In the genomic region with DNA sequence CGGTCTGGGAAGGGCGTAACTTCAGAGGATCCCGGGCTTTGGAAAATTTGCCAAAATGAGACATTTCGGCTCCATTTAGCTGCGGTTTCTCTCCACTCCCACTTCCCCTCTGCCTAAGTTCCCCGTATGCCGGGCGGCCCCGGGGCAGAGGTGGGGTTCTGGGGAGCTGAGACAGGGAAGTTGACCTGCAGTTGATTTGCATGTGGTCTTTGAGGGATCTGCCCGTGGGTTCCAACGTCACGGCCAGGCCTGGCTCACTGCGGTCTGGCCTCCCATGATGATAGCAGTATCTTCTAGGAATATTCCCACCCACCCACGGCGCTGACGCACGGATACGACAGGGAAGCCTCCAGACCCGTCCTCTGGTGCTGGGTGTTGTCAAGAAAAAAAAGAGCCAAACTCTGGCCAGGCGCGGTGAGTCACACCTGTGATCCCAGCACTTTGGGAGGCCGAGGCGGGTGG, we compare ENCODE assay signal across 9 cellular contexts. TPM values are rescaled to one million over a fixed set of nuclear protein-coding genes. Genes with fewer than 3 reads are reported as not detected.
DNase-seq lines count a peak whose midpoint lies in the region; ATAC-seq and TF ChIP-seq lines count a peak whose summit lies in the region.
"Had no signal": no experiment of that assay in that cellular context is flagged by ENCODE, and none has a peak within 500 bp of the region (broad histone marks: within the 10 kb centered on the region; RNA-seq: fewer than 3 reads in every experiment).

No MANE protein-coding gene starts in this region.

- TF ChIP-seq RAD21 in SK-N-SH (IDR thresholded peaks at IDR 0.05; ENCODE audit: low read length) = no peak

- POLR2A ChIA-PET in activated CD4-positive, alpha-beta memory T cell treated with anti-CD3 and anti-CD28 coated beads for 36 hours (lab: Charles Lee) = no interaction called here
- POLR2A ChIA-PET in Caco-2 (lab: Charles Lee) = no interaction called here
- POLR2A ChIA-PET in SK-N-SH (lab: Yijun Ruan, JAX) = no interaction called here

- TF ChIP-seq EP300 in SK-N-SH (IDR thresholded peaks at IDR 0.05; ENCODE audit: borderline replicate concordance in 1 of 2, low read depth in 1 of 2, low read length in 1 of 2) = no peak

- BruUV-seq in Caco-2 (replicated peaks; lab: Mats Ljungman, UMichigan) = no TSS peak

- ATAC-seq in HG02623 (IDR thresholded peaks at IDR 0.05; ENCODE audit: unreplicated experiment) = peak; percentile 81
- peak in 2 of 3 donors; percentile 57 to 91 for ATAC-seq in natural killer cell

- H3K4me2 ChIP-seq in SK-N-SH = no peak overlapping the region

- no peaks in the 10 kb centered on the region for H3K36me3 Mint-ChIP-seq in activated CD4-positive, alpha-beta memory T cell treated with anti-CD3 and anti-CD28 coated beads for 36 hours
- H3K36me3 Mint-ChIP-seq in natural killer cell (no peaks in the 10 kb centered on the region), Caco-2 (ENCODE audit: insufficient read depth, unreplicated experiment) (no peaks in the 10 kb centered on the region)

- no peaks in the 10 kb centered on the region for H3F3A ChIP-seq in SK-N-SH (replicated peaks; ENCODE audit: insufficient read depth)

- 49% methylated on average over 18 of the region's 23 CpGs for WGBS in SK-N-SH (ENCODE audit: low lambda C conversion rate)

- no peaks in the 10 kb centered on the region for H3K27me3 Mint-ChIP-seq in activated CD4-positive, alpha-beta memory T cell treated with anti-CD3 and anti-CD28 coated beads for 36 hours
- no peaks in the 10 kb centered on the region for H3K27me3 Mint-ChIP-seq in natural killer cell (ENCODE audit: low read depth in 2 of 2)
- no peaks in the 10 kb centered on the region for H3K27me3 Mint-ChIP-seq in Caco-2 (ENCODE audit: insufficient read depth, unreplicated experiment)

- no peak overlapping the region for H2AFZ ChIP-seq in SK-N-SH (ENCODE audit: low read depth)

- H3K4me1 Mint-ChIP-seq in activated CD4-positive, alpha-beta memory T cell treated with anti-CD3 and anti-CD28 coated beads for 36 hours (ENCODE audit: low read depth) = peaks cover 10% of the 10 kb centered on the region
- H3K4me1 Mint-ChIP-seq in natural killer cell (peaks cover 6 to 10% of the 10 kb centered on the region in 2 donors), Caco-2 (ENCODE audit: low read depth, unreplicated experiment) (peaks cover 6% of the 10 kb centered on the region)

- H3K36me3 ChIP-seq in Caco-2 (ENCODE audit: control insufficient read depth, insufficient read depth, low read length) = no peaks in the 10 kb centered on the region
- no peaks in the 10 kb centered on the region for H3K36me3 ChIP-seq in SK-N-SH (replicated peaks in 1 of 2; ENCODE audit: control insufficient read depth in 1 of 2, insufficient read depth in 2 of 2, low read length in 1 of 2)
- H3K36me3 ChIP-seq: ovary had no signal

- no peaks in the 10 kb centered on the region for H3K79me2 ChIP-seq in SK-N-SH (ENCODE audit: insufficient read depth)

- H4K20me1 ChIP-seq in SK-N-SH (ENCODE audit: insufficient read depth) = no peaks in the 10 kb centered on the region

- CTCF ChIA-PET in activated CD4-positive, alpha-beta memory T cell treated with anti-CD3 and anti-CD28 coated beads for 36 hours (lab: Charles Lee) = no interaction called here
- CTCF ChIA-PET in Caco-2 (lab: Charles Lee) (no interaction called here), SK-N-SH (lab: Yijun Ruan, JAX) (no interaction called here)

- intact Hi-C loops in activated CD4-positive, alpha-beta memory T cell treated with anti-CD3 and anti-CD28 coated beads for 36 hours (cut with micrococcal nuclease) = no loop called here
- intact Hi-C loops in natural killer cell (cut with micrococcal nuclease) = no loop called here
- intact Hi-C loops in Caco-2 (cut with micrococcal nuclease; ENCODE audit: unreplicated experiment) = loop anchor here (10.0 kb wide), 1 partner anchor 85 kb away; no protein-coding TSS in a partner anchor

- H3K9ac ChIP-seq in SK-N-SH = no peak overlapping the region

- H3K4me3 ChIP-seq in Caco-2 (ENCODE audit: low read depth, low read length) (no peak overlapping the region), SK-N-SH (ENCODE audit: low read depth in 2 of 2, low read length in 1 of 2) (no peak overlapping the region)
- H3K4me3 ChIP-seq: ovary had no signal

- TF ChIP-seq CTCF in GM10266 (IDR thresholded peaks at IDR 0.05; ENCODE audit: control insufficient read depth, insufficient read depth, low read depth, missing control alignments) = no peak
- TF ChIP-seq CTCF in natural killer cell (IDR thresholded peaks at IDR 0.05) = no peak
- TF ChIP-seq CTCF in Caco-2 (IDR thresholded peaks at IDR 0.05; ENCODE audit: insufficient read depth in 1 of 2, low read depth in 1 of 2, low read length in 1 of 2, severe bottlenecking in 1 of 2, unreplicated experiment in 1 of 2) = no peak
- TF ChIP-seq CTCF in SK-N-SH (IDR thresholded peaks at IDR 0.05) = no peak

- DNase-seq in GM10266 (ENCODE audit: extremely low spot score) (peak; percentile 78), natural killer cell (no peak), Caco-2 (no peak), GM03348 (ENCODE audit: low spot score) (no peak), SK-N-SH (no peak), NCI-H2171 treated with DMSO at 0.1 percent for 48 hours (lab: John Stamatoyannopoulos, UW) (no peak)
- peak; percentile 66 for DNase-seq in activated CD4-positive, alpha-beta memory T cell treated with anti-CD3 and anti-CD28 coated beads for 36 hours

- no peak overlapping the region for H3K27ac ChIP-seq in SK-N-SH (ENCODE audit: low read depth in 2 of 2, low read length in 1 of 2)
- H3K27ac ChIP-seq: ovary had no signal

- no peaks in the 10 kb centered on the region for H3K4me1 ChIP-seq in Caco-2
- H3K4me1 ChIP-seq in SK-N-SH (ENCODE audit: control insufficient read depth in 1 of 2, insufficient read depth in 2 of 2, low read depth in 1 of 2, low read length in 1 of 2) = no peaks in the 10 kb centered on the region

- no peaks in the 10 kb centered on the region for H3K9me2 ChIP-seq in SK-N-SH

- H3K9me3 ChIP-seq in Caco-2 = no peaks in the 10 kb centered on the region
- H3K9me3 ChIP-seq in SK-N-SH = no peaks in the 10 kb centered on the region
- H3K9me3 ChIP-seq: ovary had no signal

- no peaks in the 10 kb centered on the region for H3K9me3 Mint-ChIP-seq in activated CD4-positive, alpha-beta memory T cell treated with anti-CD3 and anti-CD28 coated beads for 36 hours
- no peaks in the 10 kb centered on the region for H3K9me3 Mint-ChIP-seq in natural killer cell
- no peaks in the 10 kb centered on the region for H3K9me3 Mint-ChIP-seq in Caco-2 (ENCODE audit: unreplicated experiment)

- no peaks in the 10 kb centered on the region for H3K27me3 ChIP-seq in Caco-2 (replicated peaks; ENCODE audit: control insufficient read depth, insufficient read depth, low read length)
- peaks cover 8% of the 10 kb centered on the region; the same call in 1 of the 2 replicates for H3K27me3 ChIP-seq in SK-N-SH (ENCODE audit: insufficient read depth)
- H3K27me3 ChIP-seq: ovary had no signal

- H3K4me3 Mint-ChIP-seq in activated CD4-positive, alpha-beta memory T cell treated with anti-CD3 and anti-CD28 coated beads for 36 hours = no peak overlapping the region
- no peak overlapping the region for H3K4me3 Mint-ChIP-seq in natural killer cell
- H3K4me3 Mint-ChIP-seq in Caco-2 (ENCODE audit: unreplicated experiment) = no peak overlapping the region

- H3K27ac Mint-ChIP-seq in activated CD4-positive, alpha-beta memory T cell treated with anti-CD3 and anti-CD28 coated beads for 36 hours = no peak overlapping the region
- H3K27ac Mint-ChIP-seq in natural killer cell = no peak overlapping the region
- H3K27ac Mint-ChIP-seq in Caco-2 (ENCODE audit: unreplicated experiment) = no peak overlapping the region

TF ChIP-seq in SK-N-SH, 30 proteins besides CTCF, POLR2A, EP300 and RAD21 (continues in another document):
- TF ChIP-seq, protein P1, sequence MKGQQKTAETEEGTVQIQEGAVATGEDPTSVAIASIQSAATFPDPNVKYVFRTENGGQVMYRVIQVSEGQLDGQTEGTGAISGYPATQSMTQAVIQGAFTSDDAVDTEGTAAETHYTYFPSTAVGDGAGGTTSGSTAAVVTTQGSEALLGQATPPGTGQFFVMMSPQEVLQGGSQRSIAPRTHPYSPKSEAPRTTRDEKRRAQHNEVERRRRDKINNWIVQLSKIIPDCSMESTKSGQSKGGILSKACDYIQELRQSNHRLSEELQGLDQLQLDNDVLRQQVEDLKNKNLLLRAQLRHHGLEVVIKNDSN (IDR thresholded peaks at IDR 0.05; ENCODE audit: borderline replicate concordance, low read depth) = no peak
- TF ChIP-seq RCOR1 (IDR thresholded peaks at IDR 0.05; ENCODE audit: low read length) = no peak
- no peak for TF ChIP-seq SMC3 (IDR thresholded peaks at IDR 0.05; ENCODE audit: low read depth, low read length)
- no peak for TF ChIP-seq SIN3A (IDR thresholded peaks at IDR 0.05; ENCODE audit: borderline replicate concordance, low read depth, low read length)
- TF ChIP-seq TEAD4 (IDR thresholded peaks at IDR 0.05; ENCODE audit: borderline replicate concordance, insufficient read depth) = no peak
- no peak for TF ChIP-seq JUND (IDR thresholded peaks at IDR 0.05)
- TF ChIP-seq, protein P2, sequence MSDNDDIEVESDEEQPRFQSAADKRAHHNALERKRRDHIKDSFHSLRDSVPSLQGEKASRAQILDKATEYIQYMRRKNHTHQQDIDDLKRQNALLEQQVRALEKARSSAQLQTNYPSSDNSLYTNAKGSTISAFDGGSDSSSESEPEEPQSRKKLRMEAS (IDR thresholded peaks at IDR 0.05; ENCODE audit: low read depth) = no peak
- TF ChIP-seq MXI1 (IDR thresholded peaks at IDR 0.05; ENCODE audit: low read depth, low read length) = no peak

RNA-seq across cellular contexts. Expression of a gene that starts 27.3 kb away (rescaled TPM):
- total RNA-seq in activated CD4-positive, alpha-beta memory T cell treated with anti-CD3 and anti-CD28 coated beads for 36 hours = 1 to 10 TPM in 1 of 2 experiments, under 1 TPM in 1; 0.44 to 1.3 TPM
- total RNA-seq in natural killer cell (1 to 10 TPM in 1 of 3 donors, not detected in 2; 1.3 TPM), Caco-2 (2022) (not detected in 2 replicates)
- not detected in 2 replicates for polyA plus RNA-seq in SK-N-SH (2012; rRNA removed)
- polyA plus RNA-seq in SK-N-SH (2012; cell fraction: cytosol; rRNA removed) = not detected in 2 replicates
- not detected in 2 replicates for polyA plus RNA-seq in SK-N-SH (2012; cell fraction: nucleus; rRNA removed)
- total RNA-seq: ovary had no signal

RNA-seq across cellular contexts. Expression of a gene that starts 28.9 kb away (rescaled TPM):
- total RNA-seq in activated CD4-positive, alpha-beta memory T cell treated with anti-CD3 and anti-CD28 coated beads for 36 hours = under 1 TPM; 0.38 to 0.39 TPM
- total RNA-seq in natural killer cell (10 to 100 TPM in 1 of 3 donors, 1 to 10 TPM in 2; 2.6 to 13.3 (median 5.9) TPM), Caco-2 (2022) (14.8 and 17.4 TPM in 2 replicates)
- not detected in 2 replicates for polyA plus RNA-seq in SK-N-SH (2012; rRNA removed)
- polyA plus RNA-seq in SK-N-SH (2012; cell fraction: cytosol; rRNA removed) = not detected in 2 replicates
- polyA plus RNA-seq in SK-N-SH (2012; cell fraction: nucleus; rRNA removed) = not detected in 2 replicates

Comparison
In these comparisons a context has a peak if more than half of its experiments do, and no peak if none do; other contexts are left out.
1. DNase-seq: peak in GM10266 (single experiment) and activated CD4-positive, alpha-beta memory T cell treated with anti-CD3 and anti-CD28 coated beads for 36 hours (single experiment); none in natural killer cell (single experiment), Caco-2 (0 of 2), GM03348 (single experiment), SK-N-SH (single experiment) and NCI-H2171 treated with DMSO at 0.1 percent for 48 hours (single experiment).